ENCODE assay signal across 13 cellular contexts in the genomic region with DNA sequence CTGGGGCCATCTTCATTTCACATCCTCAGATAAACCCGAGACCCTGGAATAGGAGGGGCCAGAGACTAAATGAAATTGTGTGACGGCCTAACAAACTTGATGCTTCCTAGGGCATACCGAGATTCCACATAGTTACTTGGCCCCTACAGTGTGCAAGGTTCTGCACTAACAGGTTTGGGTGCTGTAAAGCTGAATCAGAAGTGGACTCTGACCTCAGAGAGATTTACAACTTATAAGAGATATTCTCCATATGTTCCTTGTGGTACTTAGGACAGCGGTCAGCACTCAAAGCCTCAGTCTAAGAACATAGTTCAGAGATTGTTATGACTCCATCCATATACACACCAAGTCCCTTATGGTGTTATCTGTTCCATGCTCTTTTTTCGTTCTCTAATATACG. TPM values are rescaled to one million over a fixed set of nuclear protein-coding genes. Genes with fewer than 3 reads are reported as not detected.
DNase-seq lines count a peak whose midpoint lies in the region; ATAC-seq, FAIRE-seq and TF ChIP-seq lines count a peak whose summit lies in the region.
"Had no signal": no experiment of that assay in that cellular context is flagged by ENCODE, and none has a peak within 500 bp of the region (broad histone marks: within the 10 kb centered on the region; RNA-seq: fewer than 3 reads in every experiment).

No MANE protein-coding gene starts in this region.

- peak overlapping the region in 3 of 5 experiments; percentile 3 to 79 (median 3) for H3K27ac Mint-ChIP-seq in brain

- H3K27ac ChIP-seq in kidney (ENCODE audit: low read depth in 2 of 2, low read length in 2 of 2) = peak overlapping the region in 1 of 2 donors; percentile 43
- H3K27ac ChIP-seq in suprapubic skin = no peak overlapping the region

- H3K36me3 ChIP-seq in kidney (ENCODE audit: control insufficient read depth in 1 of 2, insufficient read depth in 2 of 2, low read length in 2 of 2) (no peaks in the 10 kb centered on the region), suprapubic skin (no peaks in the 10 kb centered on the region)

- H3K4me3 ChIP-seq in kidney (ENCODE audit: low read length in 2 of 2) (peak overlapping the region; percentile 66 to 72), suprapubic skin (peak overlapping the region; percentile 75)

- H3K36me3 Mint-ChIP-seq in brain = no peaks in the 10 kb centered on the region

- no peak for TF ChIP-seq EP300 in suprapubic skin (IDR thresholded peaks at IDR 0.05)

- peaks cover 76% of the 10 kb centered on the region for H3K27me3 Mint-ChIP-seq in brain

- peaks cover 10% of the 10 kb centered on the region for H3K4me1 Mint-ChIP-seq in brain

- peaks cover 0 to 3% (median 0%) of the 10 kb centered on the region in 5 experiments for H3K9me3 Mint-ChIP-seq in brain

- no peaks in the 10 kb centered on the region for H3K4me1 ChIP-seq in kidney (ENCODE audit: control insufficient read depth in 1 of 2, insufficient read depth in 1 of 2, low read depth in 1 of 2, low read length in 2 of 2)
- peaks cover 12% of the 10 kb centered on the region for H3K4me1 ChIP-seq in suprapubic skin

- H3K27me3 ChIP-seq in suprapubic skin = peaks cover 5% of the 10 kb centered on the region

- 72% methylated on average over 6 of the region's 6 CpGs for WGBS in suprapubic skin

- FAIRE-seq in kidney (lab: Jason Lieb, UNC) = no peak
- FAIRE-seq: endothelial cell of umbilical vein had no signal

- intact Hi-C loops in Right ventricle myocardium superior (cut with DNase I) = loop anchor here (5.0 kb wide), 1 partner anchor 39 kb away; no protein-coding TSS in a partner anchor
- intact Hi-C loops in cardiac septum (cut with DNase I) = loop anchor here (5.0 kb wide), 2 partner anchors 44 to 214 kb away; no protein-coding TSS in a partner anchor
- intact Hi-C loops in kidney (cut with DNase I) = no loop called here

- TF ChIP-seq POLR2A in suprapubic skin (IDR thresholded peaks at IDR 0.05) = no peak

- H3K9ac ChIP-seq in kidney (ENCODE audit: low read length in 2 of 2) = no peak overlapping the region

- ATAC-seq in Right ventricle myocardium superior (ENCODE audit: poor library complexity) = peak; percentile 25
- no peak for ATAC-seq in HG02623 (IDR thresholded peaks at IDR 0.05; ENCODE audit: unreplicated experiment)

- H3K9me3 ChIP-seq in kidney (ENCODE audit: control insufficient read depth in 1 of 2, low read length in 2 of 2) (no peaks in the 10 kb centered on the region), suprapubic skin (no peaks in the 10 kb centered on the region)

- H3K4me3 Mint-ChIP-seq in brain = peak overlapping the region; percentile 71 to 96 (median 95)

- no peak for TF ChIP-seq CTCF in brain (conservative IDR thresholded peaks at IDR 0.05)
- no peak for TF ChIP-seq CTCF in kidney (IDR thresholded peaks at IDR 0.05; ENCODE audit: borderline replicate concordance, extremely low read depth, insufficient read depth)
- no peak for TF ChIP-seq CTCF in suprapubic skin (IDR thresholded peaks at IDR 0.05)

- DNase-seq in Right ventricle myocardium superior (no peak), cardiac septum (ENCODE audit: low spot score) (no peak), kidney (no peak), suprapubic skin (ENCODE audit: low spot score in 2 of 2) (no peak), amygdala (lab: John Stamatoyannopoulos, UW) (no peak), CD1c-positive myeloid dendritic cell (ENCODE audit: extremely low spot score) (no peak)
- DNase-seq: activated effector memory CD4-positive, alpha-beta T cell treated with anti-CD3 and anti-CD28 coated beads, Interleukin-2, amount 50 U/mL, for 16 hours; islet precursor cell; retina; T1000 had no signal

RNA-seq across cellular contexts. Expression of gene FHIP2A, which starts 55.1 kb away (rescaled TPM):
- total RNA-seq in Right ventricle myocardium superior (22.6 TPM), cardiac septum (26.5 TPM), kidney (26.2 TPM), suprapubic skin (10 to 100 TPM; 12.6 to 62.0 (median 17.4) TPM)
- polyA plus RNA-seq in brain (ENCODE audit: insufficient read depth, low read depth, low replicate concordance) (4.1 TPM), kidney (ENCODE audit: insufficient read depth, low read depth, low replicate concordance) (5.2 TPM)
